In the genomic region with DNA sequence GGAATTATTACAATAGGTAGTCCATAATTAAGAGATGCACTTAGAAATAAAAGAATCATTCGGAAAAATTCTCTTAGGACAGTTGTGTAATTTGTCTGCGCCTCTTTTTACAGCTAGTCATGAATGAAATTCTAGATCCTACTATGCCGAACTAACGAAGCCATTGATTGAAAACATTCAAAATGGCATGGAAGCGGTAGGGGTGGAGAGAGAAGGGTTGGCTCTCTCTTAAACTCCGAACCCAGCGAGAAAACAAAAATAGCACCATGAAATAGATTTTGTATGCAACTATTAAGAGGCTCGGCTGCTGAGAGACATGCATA, we compare ENCODE assay signal across 8 cellular contexts. TPM values are rescaled to one million over a fixed set of nuclear protein-coding genes. Genes with fewer than 3 reads are reported as not detected.
DNase-seq lines count a peak whose midpoint lies in the region; ATAC-seq and TF ChIP-seq lines count a peak whose summit lies in the region.

No MANE protein-coding gene starts in this region.

- ATAC-seq in right cardiac atrium (no peak), HG03457 (IDR thresholded peaks at IDR 0.05; ENCODE audit: unreplicated experiment) (no peak)

- H3K4me3 Mint-ChIP-seq in activated CD4-positive, alpha-beta T cell treated with anti-CD3 and anti-CD28 coated beads, Interleukin-2, amount 10 ng/mL, durations not matched to agents 24 days and 14 days: peak overlapping the region; percentile 100

- TF ChIP-seq POLR2A in spleen (IDR thresholded peaks at IDR 0.05): no peak

- 4% methylated on average over 8 of the region's 8 CpGs for WGBS in right cardiac atrium
- 12 to 17% (median 15%) methylated on average over 8 of the region's 8 CpGs for WGBS in spleen, 5 donors

- no peaks in the 10 kb centered on the region for H3K27me3 Mint-ChIP-seq in activated CD4-positive, alpha-beta T cell treated with anti-CD3 and anti-CD28 coated beads, Interleukin-2, amount 10 ng/mL, durations not matched to agents 24 days and 14 days

- peaks cover 55% of the 10 kb centered on the region for H3K4me1 Mint-ChIP-seq in activated CD4-positive, alpha-beta T cell treated with anti-CD3 and anti-CD28 coated beads, Interleukin-2, amount 10 ng/mL, durations not matched to agents 24 days and 14 days

- intact Hi-C loops in activated CD4-positive, alpha-beta T cell treated with anti-CD3 and anti-CD28 coated beads, Interleukin-2, amount 10 ng/mL, durations not matched to agents 24 days and 14 days (cut with micrococcal nuclease): loop anchor here (5.0 to 10.0 kb wide), 8 partner anchors 51 to 1391 kb away; partner anchors contain the start of gene SF3B1
- intact Hi-C loops in right cardiac atrium (cut with DNase I): no loop called here
- intact Hi-C loops in spleen (cut with DNase I; ENCODE audit: low total_unique reads): no loop called here

- peak overlapping the region; percentile 100 for H3K27ac Mint-ChIP-seq in activated CD4-positive, alpha-beta T cell treated with anti-CD3 and anti-CD28 coated beads, Interleukin-2, amount 10 ng/mL, durations not matched to agents 24 days and 14 days

- H3K9me3 Mint-ChIP-seq in activated CD4-positive, alpha-beta T cell treated with anti-CD3 and anti-CD28 coated beads, Interleukin-2, amount 10 ng/mL, durations not matched to agents 24 days and 14 days: no peaks in the 10 kb centered on the region

- peak overlapping the region; percentile 80 for H3K4me3 ChIP-seq in right cardiac atrium (ENCODE audit: low read length)
- peak overlapping the region; percentile 73 to 93 (median 79) for H3K4me3 ChIP-seq in spleen

- H3K9me3 ChIP-seq in right cardiac atrium (ENCODE audit: control insufficient read depth, low read length) (no peaks in the 10 kb centered on the region), spleen (no peaks in the 10 kb centered on the region)

- H3K36me3 ChIP-seq in spleen: no peaks in the 10 kb centered on the region

- TF ChIP-seq CTCF in VCaP (conservative IDR thresholded peaks at IDR 0.05) (no peak), spleen (IDR thresholded peaks at IDR 0.05 in 8 of 11, conservative IDR thresholded peaks at IDR 0.05 in 3 of 11) (no peak)

- no peaks in the 10 kb centered on the region for H3K4me1 ChIP-seq in right cardiac atrium (ENCODE audit: control insufficient read depth, insufficient read depth, low read length)
- H3K4me1 ChIP-seq in spleen: peaks cover 0 to 28% (median 24%) of the 10 kb centered on the region in 6 donors

- peaks cover 22% of the 10 kb centered on the region for H3K36me3 Mint-ChIP-seq in activated CD4-positive, alpha-beta T cell treated with anti-CD3 and anti-CD28 coated beads, Interleukin-2, amount 10 ng/mL, durations not matched to agents 24 days and 14 days (ENCODE audit: low read depth)

- DNase-seq in activated CD4-positive, alpha-beta T cell treated with anti-CD3 and anti-CD28 coated beads, Interleukin-2, amount 10 ng/mL, durations not matched to agents 24 days and 14 days: no peak
- no peak for DNase-seq in activated CD4-positive, alpha-beta T cell treated with anti-CD3 and anti-CD28 coated beads, Interleukin-2, amount 50 U/mL, for 48 hours
- DNase-seq in right cardiac atrium (no peak), spleen (no peak), OCI-M1 (lab: John Stamatoyannopoulos, UW) (no peak), activated gamma-delta T cell (lab: John Stamatoyannopoulos, UW) (no peak)

- H3K27ac ChIP-seq in VCaP (peak overlapping the region; percentile 84), right cardiac atrium (ENCODE audit: low read length) (peak overlapping the region; percentile 50), spleen (peak overlapping the region in 3 of 8 donors; percentile 85 to 92 (median 91))

- H3K27me3 ChIP-seq in right cardiac atrium (ENCODE audit: control insufficient read depth, insufficient read depth): no peaks in the 10 kb centered on the region
- peaks cover 0 to 8% (median 0%) of the 10 kb centered on the region in 7 donors for H3K27me3 ChIP-seq in spleen (replicated peaks in 1 of 7)

RNA-seq across cellular contexts. Expression of gene PGAP1, which starts 1.1 kb away (rescaled TPM):
- 22.6 and 27.1 TPM in 2 replicates for total RNA-seq in activated CD4-positive, alpha-beta T cell treated with anti-CD3 and anti-CD28 coated beads, Interleukin-2, amount 10 ng/mL, durations not matched to agents 24 days and 14 days
- total RNA-seq in right cardiac atrium (10 to 100 TPM; 10.3 to 12.5 (median 10.9) TPM), spleen (10 to 100 TPM in 1 of 7 donors, 1 to 10 TPM in 6; 3.9 to 10.1 (median 5.9) TPM)
- polyA plus RNA-seq in right cardiac atrium (2.2 TPM), spleen (under 1 TPM; 0.38 to 0.80 (median 0.52) TPM)
